Comparison of ENCODE assay signal across 12 cellular contexts in the genomic region with DNA sequence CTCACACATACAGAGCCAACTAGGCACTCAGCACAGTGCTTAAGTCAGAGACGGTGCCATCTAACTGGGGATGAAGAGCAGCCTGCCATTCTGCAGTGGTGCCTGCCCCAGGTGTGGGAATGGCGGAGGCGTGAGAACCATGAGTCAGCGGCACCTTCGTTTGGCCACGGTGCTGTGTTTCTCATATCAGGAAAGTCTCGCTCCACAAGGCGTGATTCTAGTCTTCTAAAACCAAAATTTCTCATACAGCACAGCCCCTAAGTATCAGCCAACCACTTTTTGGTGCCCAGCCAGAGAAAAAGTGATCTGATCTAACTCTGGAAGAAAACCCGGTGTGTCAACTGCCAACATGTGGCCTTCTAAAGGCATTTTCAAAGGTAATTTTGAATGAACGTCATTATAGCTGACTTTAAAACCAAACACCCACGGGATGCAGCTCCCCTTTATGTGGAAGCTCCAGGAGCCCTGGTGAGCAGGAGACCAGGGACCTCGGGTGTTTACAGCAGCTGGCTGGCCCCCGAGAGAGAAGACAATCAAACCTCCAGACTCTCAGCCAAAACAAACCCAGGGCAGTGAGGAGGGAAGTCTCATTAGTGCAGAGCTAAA. TPM values are rescaled to one million over a fixed set of nuclear protein-coding genes. Genes with fewer than 3 reads are reported as not detected.
DNase-seq lines count a peak whose midpoint lies in the region; ATAC-seq, FAIRE-seq and TF ChIP-seq lines count a peak whose summit lies in the region.
"Had no signal": no experiment of that assay in that cellular context is flagged by ENCODE, and none has a peak within 500 bp of the region (broad histone marks: within the 10 kb centered on the region; RNA-seq: fewer than 3 reads in every experiment).

No MANE protein-coding gene starts in this region.

- H3K4me3 ChIP-seq in suprapubic skin (no peak overlapping the region), endodermal cell (ENCODE audit: low read length) (no peak overlapping the region)
- H3K4me3 ChIP-seq: ascending aorta, neural progenitor cell had no signal

- peaks cover 14% of the 10 kb centered on the region for H3K4me1 Mint-ChIP-seq in endodermal cell

- H3K36me3 ChIP-seq in suprapubic skin (no peaks in the 10 kb centered on the region), endodermal cell (ENCODE audit: control insufficient read depth, insufficient read depth, low read length) (no peaks in the 10 kb centered on the region)
- H3K36me3 ChIP-seq: ascending aorta, neural progenitor cell had no signal

- no peaks in the 10 kb centered on the region for H3K9me3 Mint-ChIP-seq in endodermal cell

- no peaks in the 10 kb centered on the region for H3K36me3 Mint-ChIP-seq in endodermal cell (ENCODE audit: low read depth)
- H3K36me3 Mint-ChIP-seq: neural progenitor cell had no signal

- H3K4me3 Mint-ChIP-seq in endodermal cell: no peak overlapping the region
- H3K4me3 Mint-ChIP-seq: neural progenitor cell had no signal

- H3K9ac ChIP-seq in endodermal cell (ENCODE audit: extremely low read depth, low read length, poor library complexity, severe bottlenecking): no peak overlapping the region
- H3K9ac ChIP-seq: neural progenitor cell had no signal

- H3K27me3 Mint-ChIP-seq in endodermal cell (ENCODE audit: insufficient read depth): no peaks in the 10 kb centered on the region

- TF ChIP-seq POLR2A in suprapubic skin (IDR thresholded peaks at IDR 0.05): no peak
- TF ChIP-seq POLR2A in H54 (IDR thresholded peaks at IDR 0.05; ENCODE audit: low read depth, low read length): no peak

- WGBS in suprapubic skin: 50% methylated on average over 12 of the region's 13 CpGs
- 90 to 96% methylated on average over 11 to 13 of the region's 13 CpGs for WGBS in endodermal cell (ENCODE audit: insufficient coverage in 1 of 2, insufficient read length in 1 of 2), 2 experiments

- peak overlapping the region; percentile 30 for H3K27ac ChIP-seq in suprapubic skin
- no peak overlapping the region for H3K27ac ChIP-seq in endodermal cell (ENCODE audit: low read depth, low read length)
- H3K27ac ChIP-seq: ascending aorta, neural progenitor cell had no signal

- TF ChIP-seq CTCF in suprapubic skin (IDR thresholded peaks at IDR 0.05): no peak
- no peak for TF ChIP-seq CTCF in endodermal cell (conservative IDR thresholded peaks at IDR 0.05)

- peaks cover 3% of the 10 kb centered on the region for H3K4me1 ChIP-seq in suprapubic skin
- H3K4me1 ChIP-seq in endodermal cell (ENCODE audit: control insufficient read depth, insufficient read depth, low read length): no peaks in the 10 kb centered on the region
- H3K4me1 ChIP-seq: ascending aorta had no signal

- no peak for TF ChIP-seq EP300 in suprapubic skin (IDR thresholded peaks at IDR 0.05)

- H3K27me3 ChIP-seq in suprapubic skin (no peaks in the 10 kb centered on the region), endodermal cell (ENCODE audit: control insufficient read depth, insufficient read depth, low read length, poor library complexity, severe bottlenecking) (no peaks in the 10 kb centered on the region)
- H3K27me3 ChIP-seq: ascending aorta, neural progenitor cell had no signal

- FAIRE-seq in H54 (lab: Jason Lieb, UNC): no peak

- H3K9me3 ChIP-seq in suprapubic skin (no peaks in the 10 kb centered on the region), endodermal cell (ENCODE audit: control insufficient read depth, low read length) (no peaks in the 10 kb centered on the region)
- H3K9me3 ChIP-seq: ascending aorta had no signal

- H3K27ac Mint-ChIP-seq in endodermal cell: no peak overlapping the region
- H3K27ac Mint-ChIP-seq: neural progenitor cell had no signal

- DNase-seq in stimulated activated naive CD4-positive, alpha-beta T cell treated with Interleukin-2 at 50 U/mL for 16 hours (lab: John Stamatoyannopoulos, UW): peak; percentile 63
- no peak for DNase-seq in stimulated activated naive CD4-positive, alpha-beta T cell (lab: John Stamatoyannopoulos, UW)
- peak; percentile 57 to 70 for DNase-seq in activated T-cell treated with anti-CD3 and anti-CD28 coated beads, Interleukin-2, amount 50 U/mL, for 48 hours
- no peak for DNase-seq in suprapubic skin (ENCODE audit: low spot score in 2 of 2)
- no peak for DNase-seq in H54 (ENCODE audit: insufficient read length, low spot score)
- DNase-seq in endodermal cell: no peak
- no peak for DNase-seq in NCI-H2227 (lab: John Stamatoyannopoulos, UW; ENCODE audit: unreplicated experiment)
- DNase-seq: NCI-H1436 treated with DMSO at 0.1 percent for 48 hours had no signal

- ATAC-seq in HG02884 (IDR thresholded peaks at IDR 0.05; ENCODE audit: unreplicated experiment): peak; percentile 84
- ATAC-seq: HCT116 had no signal

RNA-seq across cellular contexts. Expression of a gene that starts 54.6 kb away (rescaled TPM):
- not detected for total RNA-seq in suprapubic skin
- 1 to 10 TPM in 1 of 2 donors, under 1 TPM in 1; 0.35 to 1.2 TPM for total RNA-seq in endodermal cell
- polyA plus RNA-seq in endodermal cell (2013, experiment 1 of 2): not detected
- not detected for polyA plus RNA-seq in endodermal cell (2013, experiment 2 of 2)
- total RNA-seq: ascending aorta had no signal

Comparison
In these comparisons a context has a peak if more than half of its experiments do, and no peak if none do; other contexts are left out.
1. DNase-seq: peak in stimulated activated naive CD4-positive, alpha-beta T cell treated with Interleukin-2 at 50 U/mL for 16 hours (single experiment) and activated T-cell treated with anti-CD3 and anti-CD28 coated beads, Interleukin-2, amount 50 U/mL, for 48 hours (2 of 2); none in stimulated activated naive CD4-positive, alpha-beta T cell (0 of 6), suprapubic skin (0 of 2), H54 (single experiment), endodermal cell (single experiment) and NCI-H2227 (single experiment).